Comparison of ENCODE assay signal across 8 cellular contexts in genomic region chr13:48037346-48038173, GRCh38. TPM values are rescaled to one million over a fixed set of nuclear protein-coding genes. Genes with fewer than 3 reads are reported as not detected.
A peak's percentile ranks its signal among the peaks of the same experiment; 100 is the strongest.
DNase-seq lines count a peak whose midpoint lies in the region; ATAC-seq, FAIRE-seq and TF ChIP-seq lines count a peak whose summit lies in the region.

TSS of gene NUDT15 (plus strand) at chr13:48037726. CDS start at chr13:48037747, 21 bp downstream.

- 0% methylated on average over 74 to 82 of the region's 82 CpGs for WGBS in psoas muscle, 3 donors

- H3K27me3 ChIP-seq in psoas muscle (ENCODE audit: insufficient read depth in 3 of 3, low read length in 2 of 3), result no peaks in the 10 kb centered on the region

- FAIRE-seq in urothelium cell line (lab: Jason Lieb, UNC), result no peak

- no peaks in the 10 kb centered on the region for H3K9me3 ChIP-seq in psoas muscle

- H3K27ac ChIP-seq in angular gyrus (ENCODE audit: low read depth, low read length), result peak within 1 kb of the TSS; percentile 96
- peak within 1 kb of the TSS; percentile 99 for H3K27ac ChIP-seq in psoas muscle

- intact Hi-C loops in left ventricle myocardium superior (cut with micrococcal nuclease) (no loop called here), psoas muscle (cut with DNase I) (loop anchor here (2.0 to 5.0 kb wide), 3 partner anchors 35 to 57 kb away; partner anchors contain the start of genes MED4 (in 1 of the 2) and SUCLA2 (in 1 of the 2))

- H3K36me3 ChIP-seq in psoas muscle (ENCODE audit: insufficient read depth in 1 of 2, low read depth in 1 of 2), result peaks cover 0 to 19% of the 10 kb centered on the region in 2 donors

- ATAC-seq in GM18499 (IDR thresholded peaks at IDR 0.05; ENCODE audit: insufficient read depth, unreplicated experiment) (peak; percentile 86), HG02943 (IDR thresholded peaks at IDR 0.05; ENCODE audit: low read depth, unreplicated experiment) (peak; percentile 94), left ventricle myocardium superior (peak; percentile 99), psoas muscle (peak; percentile 98)

- DNase-seq in NCI-H187 (lab: John Stamatoyannopoulos, UW) (peak; percentile 88 to 92), T-helper 2 cell (peak; percentile 93 to 99 (median 95)), left ventricle myocardium superior (peak; percentile 97), psoas muscle (peak; percentile 93 to 97), urothelium cell line (ENCODE audit: low spot score) (peak; percentile 91)

- H3K4me3 ChIP-seq in psoas muscle, result peak within 1 kb of the TSS; percentile 84

- TF ChIP-seq CTCF in psoas muscle (IDR thresholded peaks at IDR 0.05), result peak; percentile 98

- H3K4me1 ChIP-seq in psoas muscle, result peaks cover 15% of the 10 kb centered on the region

RNA-seq across cellular contexts. Expression of gene NUDT15, which starts in this region (rescaled TPM):
- total RNA-seq in left ventricle myocardium superior (11.7 TPM), psoas muscle (10 to 100 TPM in 1 of 4 donors, 1 to 10 TPM in 3; 8.7 to 12.0 (median 9.3) TPM)
- polyA plus RNA-seq in psoas muscle, result 10 to 100 TPM; 14.1 to 20.8 (median 17.7) TPM

Comparison
In these comparisons a context has a peak if more than half of its experiments do, and no peak if none do; other contexts are left out.
1. Peak in every context shown above with its lines: DNase-seq, ATAC-seq, H3K4me3 ChIP-seq and H3K27ac ChIP-seq.